In the genomic region with DNA sequence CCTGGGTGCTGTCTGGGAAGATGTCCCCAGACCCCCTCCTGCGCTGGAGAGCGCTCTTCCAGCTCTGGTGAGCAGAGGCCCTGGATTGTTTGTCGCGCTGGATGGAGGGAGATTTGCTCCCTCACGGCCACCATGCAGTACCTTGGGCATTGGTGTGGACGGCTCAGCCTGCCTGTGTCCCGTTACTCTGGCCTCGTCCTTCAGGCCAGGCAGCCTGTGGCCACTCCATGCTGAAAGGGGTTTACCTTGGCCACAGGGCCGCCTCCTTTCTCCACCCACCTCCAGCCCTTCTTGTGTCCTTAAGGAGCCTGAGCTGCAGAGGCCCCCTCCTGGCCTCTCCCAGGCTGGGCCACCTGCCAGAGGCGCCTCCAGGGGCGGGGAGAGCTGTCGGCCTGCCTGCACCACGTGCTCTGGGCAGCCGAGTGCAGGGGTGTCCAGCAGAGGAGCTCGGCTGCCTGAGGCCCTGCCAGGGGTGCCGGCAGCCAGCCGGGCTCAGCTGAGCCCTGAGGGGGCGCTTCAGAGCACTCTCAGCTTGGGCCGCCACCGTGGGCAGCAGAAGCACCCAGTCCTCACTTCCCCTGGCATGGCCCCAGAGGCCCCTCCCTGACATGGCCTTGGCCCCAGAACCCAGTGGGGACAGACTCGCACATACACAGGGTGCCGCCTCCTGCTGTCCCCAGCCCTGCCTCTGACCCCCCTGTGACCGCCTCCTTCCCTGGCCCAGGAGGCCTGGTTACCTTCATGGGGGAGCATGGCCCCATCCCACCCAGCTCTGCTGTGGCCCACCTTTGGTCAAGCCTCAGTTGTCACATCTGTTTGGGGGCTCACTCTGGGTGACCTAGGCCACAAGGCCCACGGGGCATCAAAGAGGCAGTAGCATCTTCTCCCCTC, we compare ENCODE assay signal across 1 cellular context.
TF ChIP-seq lines count a peak whose summit lies in the region.

No MANE protein-coding gene starts in this region.

TF ChIP-seq in GM23338, 12 proteins besides CTCF, POLR2A, EP300 and RAD21 (continued from another document):
- TF ChIP-seq, protein P1, sequence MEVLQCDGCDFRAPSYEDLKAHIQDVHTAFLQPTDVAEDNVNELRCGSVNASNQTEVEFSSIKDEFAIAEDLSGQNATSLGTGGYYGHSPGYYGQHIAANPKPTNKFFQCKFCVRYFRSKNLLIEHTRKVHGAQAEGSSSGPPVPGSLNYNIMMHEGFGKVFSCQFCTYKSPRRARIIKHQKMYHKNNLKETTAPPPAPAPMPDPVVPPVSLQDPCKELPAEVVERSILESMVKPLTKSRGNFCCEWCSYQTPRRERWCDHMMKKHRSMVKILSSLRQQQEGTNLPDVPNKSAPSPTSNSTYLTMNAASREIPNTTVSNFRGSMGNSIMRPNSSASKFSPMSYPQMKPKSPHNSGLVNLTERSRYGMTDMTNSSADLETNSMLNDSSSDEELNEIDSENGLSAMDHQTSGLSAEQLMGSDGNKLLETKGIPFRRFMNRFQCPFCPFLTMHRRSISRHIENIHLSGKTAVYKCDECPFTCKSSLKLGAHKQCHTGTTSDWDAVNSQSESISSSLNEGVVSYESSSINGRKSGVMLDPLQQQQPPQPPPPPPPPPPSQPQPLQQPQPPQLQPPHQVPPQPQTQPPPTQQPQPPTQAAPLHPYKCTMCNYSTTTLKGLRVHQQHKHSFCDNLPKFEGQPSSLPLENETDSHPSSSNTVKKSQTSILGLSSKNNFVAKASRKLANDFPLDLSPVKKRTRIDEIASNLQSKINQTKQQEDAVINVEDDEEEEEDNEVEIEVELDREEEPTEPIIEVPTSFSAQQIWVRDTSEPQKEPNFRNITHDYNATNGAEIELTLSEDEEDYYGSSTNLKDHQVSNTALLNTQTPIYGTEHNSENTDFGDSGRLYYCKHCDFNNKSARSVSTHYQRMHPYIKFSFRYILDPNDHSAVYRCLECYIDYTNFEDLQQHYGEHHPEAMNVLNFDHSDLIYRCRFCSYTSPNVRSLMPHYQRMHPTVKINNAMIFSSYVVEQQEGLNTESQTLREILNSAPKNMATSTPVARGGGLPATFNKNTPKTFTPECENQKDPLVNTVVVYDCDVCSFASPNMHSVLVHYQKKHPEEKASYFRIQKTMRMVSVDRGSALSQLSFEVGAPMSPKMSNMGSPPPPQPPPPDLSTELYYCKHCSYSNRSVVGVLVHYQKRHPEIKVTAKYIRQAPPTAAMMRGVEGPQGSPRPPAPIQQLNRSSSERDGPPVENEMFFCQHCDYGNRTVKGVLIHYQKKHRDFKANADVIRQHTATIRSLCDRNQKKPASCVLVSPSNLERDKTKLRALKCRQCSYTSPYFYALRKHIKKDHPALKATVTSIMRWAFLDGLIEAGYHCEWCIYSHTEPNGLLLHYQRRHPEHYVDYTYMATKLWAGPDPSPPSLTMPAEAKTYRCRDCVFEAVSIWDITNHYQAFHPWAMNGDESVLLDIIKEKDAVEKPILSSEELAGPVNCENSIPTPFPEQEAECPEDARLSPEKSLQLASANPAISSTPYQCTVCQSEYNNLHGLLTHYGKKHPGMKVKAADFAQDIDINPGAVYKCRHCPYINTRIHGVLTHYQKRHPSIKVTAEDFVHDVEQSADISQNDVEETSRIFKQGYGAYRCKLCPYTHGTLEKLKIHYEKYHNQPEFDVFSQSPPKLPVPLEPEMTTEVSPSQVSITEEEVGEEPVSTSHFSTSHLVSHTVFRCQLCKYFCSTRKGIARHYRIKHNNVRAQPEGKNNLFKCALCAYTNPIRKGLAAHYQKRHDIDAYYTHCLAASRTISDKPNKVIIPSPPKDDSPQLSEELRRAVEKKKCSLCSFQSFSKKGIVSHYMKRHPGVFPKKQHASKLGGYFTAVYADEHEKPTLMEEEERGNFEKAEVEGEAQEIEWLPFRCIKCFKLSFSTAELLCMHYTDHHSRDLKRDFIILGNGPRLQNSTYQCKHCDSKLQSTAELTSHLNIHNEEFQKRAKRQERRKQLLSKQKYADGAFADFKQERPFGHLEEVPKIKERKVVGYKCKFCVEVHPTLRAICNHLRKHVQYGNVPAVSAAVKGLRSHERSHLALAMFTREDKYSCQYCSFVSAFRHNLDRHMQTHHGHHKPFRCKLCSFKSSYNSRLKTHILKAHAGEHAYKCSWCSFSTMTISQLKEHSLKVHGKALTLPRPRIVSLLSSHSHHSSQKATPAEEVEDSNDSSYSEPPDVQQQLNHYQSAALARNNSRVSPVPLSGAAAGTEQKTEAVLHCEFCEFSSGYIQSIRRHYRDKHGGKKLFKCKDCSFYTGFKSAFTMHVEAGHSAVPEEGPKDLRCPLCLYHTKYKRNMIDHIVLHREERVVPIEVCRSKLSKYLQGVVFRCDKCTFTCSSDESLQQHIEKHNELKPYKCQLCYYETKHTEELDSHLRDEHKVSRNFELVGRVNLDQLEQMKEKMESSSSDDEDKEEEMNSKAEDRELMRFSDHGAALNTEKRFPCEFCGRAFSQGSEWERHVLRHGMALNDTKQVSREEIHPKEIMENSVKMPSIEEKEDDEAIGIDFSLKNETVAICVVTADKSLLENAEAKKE (CRISPR knock-in tag; IDR thresholded peaks at IDR 0.05) = no peak
- TF ChIP-seq POLR2AphosphoS5 (IDR thresholded peaks at IDR 0.05; ENCODE audit: low read depth) = no peak
- TF ChIP-seq ZNF331 (CRISPR knock-in tag; IDR thresholded peaks at IDR 0.05; ENCODE audit: low read depth) = no peak
- no peak for TF ChIP-seq STAT1 (IDR thresholded peaks at IDR 0.05; ENCODE audit: unreplicated experiment)
- no peak for TF ChIP-seq EZH2phosphoT487 (IDR thresholded peaks at IDR 0.05; ENCODE audit: unreplicated experiment)
- no peak for TF ChIP-seq ZNF114 (CRISPR knock-in tag; IDR thresholded peaks at IDR 0.05)
